Comparison of ENCODE assay signal across 3 cellular contexts in the genomic region with DNA sequence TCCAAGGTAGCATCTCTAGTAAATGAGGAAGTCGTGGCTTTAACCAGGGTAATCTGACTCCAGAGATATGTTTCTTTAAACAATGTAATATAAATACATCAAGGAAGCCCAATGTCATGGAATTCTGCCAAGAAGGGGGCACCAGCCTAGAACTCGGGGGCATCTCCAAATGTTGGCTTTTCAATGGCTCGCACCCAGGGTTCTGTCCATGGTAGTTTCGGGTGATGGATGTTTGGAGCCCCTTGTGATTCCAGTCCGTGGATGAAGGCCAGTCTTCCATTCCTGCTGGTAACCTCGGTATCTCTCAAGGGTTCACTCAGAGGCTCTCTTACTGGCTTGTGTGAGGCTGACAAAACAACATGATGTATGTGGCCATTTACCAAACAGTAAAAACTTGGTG.
"Had no signal": no experiment of that assay in that cellular context is flagged by ENCODE, and none has a peak within 500 bp of the region (broad histone marks: within the 10 kb centered on the region; RNA-seq: fewer than 3 reads in every experiment).

No MANE protein-coding gene starts in this region.

- ATAC-seq: GM12878 had no signal

- DNase-seq: GDM1, GF-D8 had no signal

- H3K4me3 ChIP-seq: GM12878 had no signal
